In the genomic region with DNA sequence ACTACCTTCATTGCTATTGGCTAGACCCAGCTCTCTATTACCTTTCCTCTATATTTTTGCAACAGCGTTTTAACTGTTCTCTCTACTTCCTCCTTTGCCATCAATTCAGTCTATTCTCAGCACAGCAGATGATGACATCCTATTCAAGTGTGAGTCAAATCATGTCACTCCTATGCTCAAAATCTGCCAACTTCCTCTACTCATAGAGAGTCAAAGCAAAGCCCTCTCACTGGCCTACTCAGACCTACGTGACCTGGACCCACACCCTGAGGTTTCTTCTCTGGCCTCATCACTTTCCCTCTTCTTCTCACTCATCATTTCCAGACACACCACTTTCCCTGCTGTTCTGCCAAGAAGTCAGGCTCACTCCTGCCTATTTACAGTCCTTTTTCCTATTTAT, we compare ENCODE assay signal across 10 cellular contexts.
DNase-seq lines count a peak whose midpoint lies in the region; ATAC-seq and TF ChIP-seq lines count a peak whose summit lies in the region.
"Had no signal": no experiment of that assay in that cellular context is flagged by ENCODE, and none has a peak within 500 bp of the region (broad histone marks: within the 10 kb centered on the region; RNA-seq: fewer than 3 reads in every experiment).

No MANE protein-coding gene starts in this region.

- H3K9me3 ChIP-seq in esophagus squamous epithelium: no peaks in the 10 kb centered on the region

- peak; percentile 17 for DNase-seq in AG08396 (ENCODE audit: low spot score)
- DNase-seq in LoVo (ENCODE audit: low spot score): peak; percentile 14
- DNase-seq in activated gamma-delta T cell (lab: John Stamatoyannopoulos, UW): no peak
- no peak for DNase-seq in esophagus squamous epithelium (lab: John Stamatoyannopoulos, UW)
- no peak for DNase-seq in G401 (ENCODE audit: low spot score)
- DNase-seq: effector memory CD4-positive, alpha-beta T cell had no signal

- in situ Hi-C loops in G401 (cut with HindIII; ENCODE audit: low sequenced_read_pairs): no loop called here

- H3K4me1 ChIP-seq in esophagus squamous epithelium: peaks cover 0 to 7% (median 0%) of the 10 kb centered on the region in 3 donors

- WGBS in esophagus squamous epithelium, 2 donors: 30 to 33% methylated on average over 2 of the region's 2 CpGs

- H3K27me3 ChIP-seq in esophagus squamous epithelium: no peaks in the 10 kb centered on the region

- no peak for TF ChIP-seq CTCF in esophagus squamous epithelium (IDR thresholded peaks at IDR 0.05)

- intact Hi-C loops in esophagus squamous epithelium (cut with DNase I): no loop called here

- ATAC-seq in GM18868 (IDR thresholded peaks at IDR 0.05; ENCODE audit: unreplicated experiment) (peak; percentile 57), esophagus mucosa (peak; percentile 98)
- ATAC-seq in activated CD4-positive, CD25-positive, alpha-beta regulatory T cell treated with anti-CD3 and anti-CD28 coated beads, Interleukin-2, amount 50 U/mL, for 24 hours: no peak
- ATAC-seq: K562 had no signal

- no peaks in the 10 kb centered on the region for H3K36me3 ChIP-seq in esophagus squamous epithelium

- H3K27ac ChIP-seq in esophagus squamous epithelium: no peak overlapping the region

- H3K4me3 ChIP-seq in esophagus squamous epithelium: no peak overlapping the region
- H3K4me3 ChIP-seq: K562 had no signal

- no peak for TF ChIP-seq POLR2A in esophagus squamous epithelium (IDR thresholded peaks at IDR 0.05)

Comparison
In these comparisons a context has a peak if more than half of its experiments do, and no peak if none do; other contexts are left out.
1. DNase-seq: peak in AG08396 (single experiment) and LoVo (single experiment); none in activated gamma-delta T cell (single experiment), esophagus squamous epithelium (single experiment) and G401 (single experiment).
2. ATAC-seq: peak in GM18868 (single experiment) and esophagus mucosa (single experiment); none in activated CD4-positive, CD25-positive, alpha-beta regulatory T cell treated with anti-CD3 and anti-CD28 coated beads, Interleukin-2, amount 50 U/mL, for 24 hours (0 of 2).